Comparison of ENCODE assay signal across 1 cellular context in the genomic region with DNA sequence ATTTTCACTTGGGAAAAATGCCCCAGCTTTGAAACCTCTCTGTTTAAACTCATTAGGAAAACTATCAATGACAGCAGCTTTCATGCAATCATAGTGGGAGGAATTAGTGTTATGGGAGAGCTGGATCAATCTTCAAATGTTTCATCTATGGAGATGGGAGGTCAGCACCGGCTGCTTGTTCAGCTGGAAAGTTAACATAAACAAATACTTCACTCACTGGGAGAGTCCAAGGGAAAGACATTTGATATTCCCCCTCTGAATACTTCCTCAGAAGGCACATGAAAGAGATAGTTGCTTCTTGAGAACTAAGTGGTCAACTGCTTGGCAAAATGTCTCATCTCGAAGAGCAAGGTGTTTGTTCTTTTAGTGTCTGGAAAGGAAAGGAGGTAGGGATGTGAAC.
TF ChIP-seq lines count a peak whose summit lies in the region.

No MANE protein-coding gene starts in this region.

TF ChIP-seq in IMR-90, 13 proteins besides CTCF, POLR2A, EP300 and RAD21 (continued from another document):
- TF ChIP-seq RCOR1 (IDR thresholded peaks at IDR 0.05; ENCODE audit: insufficient replicate concordance, low read length) (no peak), CEBPB (IDR thresholded peaks at IDR 0.05; ENCODE audit: low read depth, low read length) (no peak), RFX5 (IDR thresholded peaks at IDR 0.05; ENCODE audit: low read depth, low read length) (no peak)
- TF ChIP-seq, protein P1, sequence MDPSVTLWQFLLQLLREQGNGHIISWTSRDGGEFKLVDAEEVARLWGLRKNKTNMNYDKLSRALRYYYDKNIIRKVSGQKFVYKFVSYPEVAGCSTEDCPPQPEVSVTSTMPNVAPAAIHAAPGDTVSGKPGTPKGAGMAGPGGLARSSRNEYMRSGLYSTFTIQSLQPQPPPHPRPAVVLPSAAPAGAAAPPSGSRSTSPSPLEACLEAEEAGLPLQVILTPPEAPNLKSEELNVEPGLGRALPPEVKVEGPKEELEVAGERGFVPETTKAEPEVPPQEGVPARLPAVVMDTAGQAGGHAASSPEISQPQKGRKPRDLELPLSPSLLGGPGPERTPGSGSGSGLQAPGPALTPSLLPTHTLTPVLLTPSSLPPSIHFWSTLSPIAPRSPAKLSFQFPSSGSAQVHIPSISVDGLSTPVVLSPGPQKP (IDR thresholded peaks at IDR 0.05; ENCODE audit: borderline replicate concordance, low read depth, low read length): no peak
TF ChIP-seq in IMR-90: peak in this region for 0.
